8 cellular contexts compared by ENCODE assay signal in the genomic region with DNA sequence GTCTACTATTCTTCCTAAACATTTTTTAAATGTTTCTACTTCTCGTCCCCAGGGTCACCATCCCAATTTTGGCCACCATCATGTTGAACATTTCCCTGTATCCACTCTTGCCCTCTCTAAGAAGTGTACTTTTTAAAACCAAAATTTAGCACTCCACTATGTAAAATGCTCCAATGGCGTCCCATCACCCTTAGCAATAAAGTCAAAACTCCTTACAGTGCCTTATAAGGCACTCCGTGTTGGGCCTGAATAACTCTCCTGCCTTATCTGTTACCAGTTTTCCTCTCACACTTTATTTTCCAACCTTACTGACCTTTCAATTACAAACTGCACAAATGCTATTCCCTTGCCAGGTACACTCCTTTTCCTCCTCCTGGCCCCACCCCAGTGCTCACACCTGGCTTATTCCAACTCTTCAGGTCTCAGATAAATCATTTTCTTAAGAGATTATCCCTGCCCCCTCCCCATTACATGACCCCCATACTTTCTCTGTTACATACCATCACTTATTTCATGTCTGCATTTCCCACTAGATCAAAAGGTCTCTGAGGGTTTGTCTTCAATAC. TPM values are rescaled to one million over a fixed set of nuclear protein-coding genes. Genes with fewer than 3 reads are reported as not detected.
A peak's percentile ranks its signal among the peaks of the same experiment; 100 is the strongest.
DNase-seq lines count a peak whose midpoint lies in the region; TF ChIP-seq lines count a peak whose summit lies in the region.

No MANE protein-coding gene starts in this region.

- peak overlapping the region; percentile 91 for H3K4me3 Mint-ChIP-seq in nephron progenitor cell

- H3K4me1 ChIP-seq in colonic mucosa = peaks cover 3% of the 10 kb centered on the region

- H3K27me3 Mint-ChIP-seq in nephron progenitor cell (ENCODE audit: low read depth, poor library complexity) = no peaks in the 10 kb centered on the region

- peak overlapping the region in 1 of 2 donors; percentile 90 for H3K9ac ChIP-seq in colonic mucosa (ENCODE audit: low read depth in 2 of 2, low read length in 2 of 2)

- peaks cover 32% of the 10 kb centered on the region for H3K36me3 Mint-ChIP-seq in nephron progenitor cell (ENCODE audit: low read depth)

- peaks cover 5% of the 10 kb centered on the region for H3K9me3 Mint-ChIP-seq in nephron progenitor cell

- H3K36me3 ChIP-seq in BJ (ENCODE audit: control insufficient read depth, insufficient read depth, low read length) (no peaks in the 10 kb centered on the region), KOPT-K1 (ENCODE audit: insufficient read depth, low read length) (peaks cover 8% of the 10 kb centered on the region), colonic mucosa (peaks cover 5% of the 10 kb centered on the region)

- POLR2A ChIA-PET in BJ (lab: Charles Lee) = no interaction called here

- no peak overlapping the region for H3K27ac Mint-ChIP-seq in nephron progenitor cell

- intact Hi-C loops in colonic mucosa (cut with DNase I) = loop anchor here (10.0 kb wide), 1 partner anchor 214 kb away; no protein-coding TSS in a partner anchor

- DNase-seq in BJ (ENCODE audit: low read depth) = no peak
- DNase-seq in colonic mucosa = peak; percentile 63
- no peak for DNase-seq in nephron progenitor cell
- DNase-seq in NCI-H1694 treated with DMSO at 0.1 percent for 48 hours (lab: John Stamatoyannopoulos, UW) = no peak
- DNase-seq in activated effector memory CD4-positive, alpha-beta T cell treated with anti-CD3 and anti-CD28 coated beads, Interleukin-2, amount 50 U/mL, for 16 hours = no peak
- no peak for DNase-seq in mucosa of gallbladder (ENCODE audit: low spot score)
- DNase-seq in stimulated activated naive CD4-positive, alpha-beta T cell treated with Interleukin-2 at 50 U/mL for 16 hours (lab: John Stamatoyannopoulos, UW) = no peak

- H3K9me3 ChIP-seq in KOPT-K1 (ENCODE audit: insufficient read depth, low read length, poor library complexity, severe bottlenecking) (no peaks in the 10 kb centered on the region), colonic mucosa (no peaks in the 10 kb centered on the region)

- H3K27me3 ChIP-seq in BJ (ENCODE audit: control insufficient read depth, insufficient read depth, low read length) (no peaks in the 10 kb centered on the region), colonic mucosa (no peaks in the 10 kb centered on the region)

- H3K4me1 Mint-ChIP-seq in nephron progenitor cell = peaks cover 19% of the 10 kb centered on the region

- H3K27ac ChIP-seq in KOPT-K1 (ENCODE audit: low read depth, low read length, poor library complexity, severe bottlenecking) (peak overlapping the region; percentile 75), colonic mucosa (peak overlapping the region; percentile 83)

- CTCF ChIA-PET in BJ (lab: Yijun Ruan, JAX) = interaction anchor here (1.1 kb wide), 1 partner anchor 16 kb away, joined by 3 read pairs; no protein-coding TSS in a partner anchor

- H3K4me3 ChIP-seq in BJ (ENCODE audit: low read depth, low read length) (peak overlapping the region; percentile 85), colonic mucosa (peak overlapping the region; percentile 72)

- TF ChIP-seq CTCF in BJ (IDR thresholded peaks at IDR 0.05; ENCODE audit: insufficient read depth, low read depth, low read length) = no peak
- no peak for TF ChIP-seq CTCF in colonic mucosa (IDR thresholded peaks at IDR 0.05)
- no peak for TF ChIP-seq CTCF in nephron progenitor cell (IDR thresholded peaks at IDR 0.05)

RNA-seq across cellular contexts. Expression of gene TMEM168, which starts 1.3 kb away (rescaled TPM):
- 22.3 and 30.6 TPM in 2 replicates for polyA plus RNA-seq in BJ (2011; rRNA removed)
- 16.0 and 16.3 TPM in 2 replicates for polyA minus RNA-seq in BJ (2011; rRNA and poly(A)+ RNA removed)
- total RNA-seq in colonic mucosa (10 to 100 TPM; 38.6 to 41.3 TPM), mucosa of gallbladder (20.1 TPM)
